In the genomic region with DNA sequence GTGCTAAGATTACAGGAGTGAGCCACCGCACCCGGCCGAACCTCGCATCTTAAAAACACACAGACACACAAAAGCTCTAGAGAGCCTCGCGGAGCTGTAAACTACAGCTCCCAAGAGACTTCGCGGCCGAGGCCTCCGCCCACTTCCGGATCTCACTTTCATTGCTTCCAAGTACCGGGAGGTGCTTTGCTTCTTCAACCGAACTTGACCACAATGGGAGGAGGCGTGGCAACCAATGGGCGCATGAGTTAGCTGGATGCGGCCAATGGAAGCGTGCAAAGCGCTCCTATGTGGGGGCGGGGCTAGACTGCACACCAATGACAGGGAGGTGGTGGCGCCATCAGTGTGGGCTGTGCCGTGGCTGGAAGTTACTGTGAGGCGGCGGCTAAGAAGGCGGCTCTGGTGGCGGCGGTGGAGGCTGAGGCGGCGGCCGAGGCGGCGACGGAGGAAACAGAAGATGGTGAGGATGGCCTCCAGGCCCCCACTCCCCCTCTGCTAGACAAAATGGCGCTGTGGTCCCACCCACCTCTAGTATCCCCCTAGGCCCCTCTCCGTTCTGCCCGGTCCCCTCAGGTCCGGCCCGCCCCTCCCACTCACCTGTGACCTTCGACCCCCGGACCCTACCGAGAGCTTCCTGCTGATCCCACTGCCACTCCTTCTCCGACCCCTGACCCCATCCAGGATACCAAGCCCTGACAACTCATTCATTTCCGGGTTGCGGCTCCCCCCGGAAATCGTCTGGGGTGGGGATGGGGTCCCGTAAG, we compare ENCODE assay signal across 7 cellular contexts. TPM values are rescaled to one million over a fixed set of nuclear protein-coding genes. Genes with fewer than 3 reads are reported as not detected.
DNase-seq lines count a peak whose midpoint lies in the region; ATAC-seq, FAIRE-seq and TF ChIP-seq lines count a peak whose summit lies in the region.

Gene DDA1 (plus strand): TSS at position 366 of the 764 bp plus-strand sequence. CDS start 92 bp downstream, at position 458.

- peak; percentile 98 for DNase-seq in NCI-H2107 treated with DMSO at 0.1 percent for 48 hours (lab: John Stamatoyannopoulos, UW; ENCODE audit: unreplicated experiment)
- DNase-seq in body of pancreas: peak; percentile 100
- peak; percentile 100 for DNase-seq in iPS DF 19.7 (ENCODE audit: low read depth, low spot score)
- DNase-seq in sciatic nerve (ENCODE audit: low spot score): peak; percentile 99

- TF ChIP-seq CTCF in body of pancreas (IDR thresholded peaks at IDR 0.05): peak in 1 of 7 experiments; percentile 4

- intact Hi-C loops in body of pancreas (cut with DNase I): no loop called here
- intact Hi-C loops in sciatic nerve (cut with DNase I): no loop called here

- ATAC-seq in GM18511 (IDR thresholded peaks at IDR 0.05; ENCODE audit: unreplicated experiment) (peak; percentile 63), HG03060 (IDR thresholded peaks at IDR 0.05; ENCODE audit: low read depth, unreplicated experiment) (peak; percentile 34), body of pancreas (peak; percentile 83), sciatic nerve (peak; percentile 93)

- H3K36me3 ChIP-seq in body of pancreas (replicated peaks in 1 of 2; ENCODE audit: insufficient read depth in 1 of 2, low read depth in 2 of 2): peaks cover 0 to 4% of the 10 kb centered on the region in 2 donors

- H3K4me1 ChIP-seq in body of pancreas: peaks cover 58% of the 10 kb centered on the region

- peak; percentile 98 for FAIRE-seq in TTC549 (lab: Jason Lieb, UNC)

- H3K27ac ChIP-seq in body of pancreas: peak within 1 kb of the TSS in 3 of 4 donors; percentile 39 to 76 (median 68)

- H3K9me3 ChIP-seq in body of pancreas: no peaks in the 10 kb centered on the region

- peak within 1 kb of the TSS; percentile 57 to 90 for H3K4me3 ChIP-seq in body of pancreas

- H3K27me3 ChIP-seq in body of pancreas: no peaks in the 10 kb centered on the region

- 0% methylated on average over 8 to 46 of the region's 46 CpGs for WGBS in body of pancreas, 2 donors

- peak; percentile 13 to 77 (median 73) for TF ChIP-seq POLR2A in body of pancreas (IDR thresholded peaks at IDR 0.05)

RNA-seq across cellular contexts. Expression of gene DDA1, which starts in this region (rescaled TPM):
- total RNA-seq in body of pancreas (1 to 10 TPM; 3.3 to 6.2 TPM), sciatic nerve (29.4 TPM)

Comparison
In these comparisons a context has a peak if more than half of its experiments do, and no peak if none do; other contexts are left out.
1. Peak in every context shown above with its lines: DNase-seq, ATAC-seq, H3K4me3 ChIP-seq and H3K27ac ChIP-seq.
2. ATAC-seq: peak in every context shown above with its lines; median percentile 93 in sciatic nerve; 83 in body of pancreas; 63 in GM18511; 34 in HG03060.